Comparison of ENCODE assay signal across 9 cellular contexts in the genomic region with DNA sequence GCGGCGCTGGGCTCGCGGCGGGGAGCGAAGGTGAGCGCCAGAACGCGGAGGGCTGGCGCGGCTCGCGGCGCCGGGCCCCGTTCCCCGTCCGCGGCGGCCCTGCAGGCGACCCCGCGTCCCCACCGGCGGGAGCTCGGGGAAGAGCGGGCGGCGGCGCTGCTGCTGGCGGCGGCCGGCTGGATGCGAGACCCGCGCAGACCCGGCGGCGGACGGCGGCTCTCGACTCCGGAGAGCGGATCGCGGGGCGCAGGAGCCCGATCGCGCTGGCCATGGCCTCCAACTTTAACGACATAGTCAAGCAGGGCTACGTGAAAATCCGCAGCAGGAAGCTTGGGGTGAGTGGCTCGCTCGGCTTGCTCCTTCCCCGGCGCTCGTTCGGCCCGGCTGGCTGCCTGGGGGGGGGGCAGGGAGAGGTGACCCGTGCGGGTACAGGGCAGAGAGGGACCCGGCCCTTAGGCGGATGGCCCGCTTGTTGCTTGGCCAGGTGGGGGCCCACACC. TPM values are rescaled to one million over a fixed set of nuclear protein-coding genes. Genes with fewer than 3 reads are reported as not detected.
DNase-seq lines count a peak whose midpoint lies in the region; ATAC-seq, FAIRE-seq and TF ChIP-seq lines count a peak whose summit lies in the region.
"Had no signal": no experiment of that assay in that cellular context is flagged by ENCODE, and none has a peak within 500 bp of the region (broad histone marks: within the 10 kb centered on the region; RNA-seq: fewer than 3 reads in every experiment).

No MANE protein-coding gene starts in this region.

- peak overlapping the region; percentile 54 for H3K4me3 Mint-ChIP-seq in activated T-cell treated with anti-CD3 and anti-CD28 coated beads, Interleukin-2, amount 50 U/mL, for 24 hours
- H3K4me3 Mint-ChIP-seq in astrocyte (ENCODE audit: unreplicated experiment), result peak overlapping the region; percentile 85

- peak; percentile 35 for DNase-seq in activated T-cell treated with anti-CD3 and anti-CD28 coated beads, Interleukin-2, amount 50 U/mL, for 24 hours
- DNase-seq in activated T-cell treated with anti-CD3 and anti-CD28 coated beads, Interleukin-2, amount 50 U/mL, for 1 hour, result no peak
- DNase-seq in astrocyte (ENCODE audit: low read depth) (peak; percentile 32), iPS-NIHi7 (ENCODE audit: extremely low spot score) (peak; percentile 46), thoracic aorta (ENCODE audit: low spot score) (no peak), DMS 273 (lab: John Stamatoyannopoulos, UW; ENCODE audit: unreplicated experiment) (no peak), middle frontal gyrus (ENCODE audit: extremely low spot score, low spot score) (no peak)

- H3K27me3 Mint-ChIP-seq in activated T-cell treated with anti-CD3 and anti-CD28 coated beads, Interleukin-2, amount 50 U/mL, for 24 hours, result peaks cover 76% of the 10 kb centered on the region
- peaks cover 26% of the 10 kb centered on the region for H3K27me3 Mint-ChIP-seq in astrocyte (ENCODE audit: low read depth, unreplicated experiment)

- no peak for TF ChIP-seq CTCF in astrocyte (IDR thresholded peaks at IDR 0.05; ENCODE audit: insufficient read depth, low read depth, low read length)
- no peak for TF ChIP-seq CTCF in thoracic aorta (IDR thresholded peaks at IDR 0.05)

- peak overlapping the region; percentile 59 for H3K9ac ChIP-seq in astrocyte (ENCODE audit: low read length)

- H2AFZ ChIP-seq in astrocyte (ENCODE audit: low read depth, low read length), result peak overlapping the region; percentile 88

- H3K4me2 ChIP-seq in astrocyte (ENCODE audit: low read length), result peak overlapping the region; percentile 97

- ATAC-seq in thoracic aorta (ENCODE audit: insufficient number of reproducible peaks, low FRiP score, low read depth), result no peak
- ATAC-seq in HG02642 (IDR thresholded peaks at IDR 0.05; ENCODE audit: poor library complexity, unreplicated experiment), result no peak
- ATAC-seq: naive thymus-derived CD4-positive, alpha-beta T cell had no signal

- no peak overlapping the region for H3K27ac Mint-ChIP-seq in activated T-cell treated with anti-CD3 and anti-CD28 coated beads, Interleukin-2, amount 50 U/mL, for 24 hours
- H3K27ac Mint-ChIP-seq in astrocyte (ENCODE audit: unreplicated experiment), result no peak overlapping the region
- H3K27ac Mint-ChIP-seq: naive thymus-derived CD4-positive, alpha-beta T cell had no signal

- H3K4me1 ChIP-seq in astrocyte (ENCODE audit: insufficient read depth, low read length) (peaks cover 5% of the 10 kb centered on the region), thoracic aorta (ENCODE audit: control insufficient read depth in 1 of 2, low read depth in 2 of 2) (peaks cover 0 to 11% of the 10 kb centered on the region in 2 donors)

- H3K27me3 ChIP-seq in astrocyte (ENCODE audit: insufficient read depth, low read length) (peaks cover 16% of the 10 kb centered on the region), thoracic aorta (replicated peaks; ENCODE audit: insufficient read depth) (no peaks in the 10 kb centered on the region)

- H3K4me1 Mint-ChIP-seq in activated T-cell treated with anti-CD3 and anti-CD28 coated beads, Interleukin-2, amount 50 U/mL, for 24 hours (ENCODE audit: low read depth), result peaks cover 17% of the 10 kb centered on the region
- H3K4me1 Mint-ChIP-seq in astrocyte (ENCODE audit: low read depth, unreplicated experiment), result peaks cover 4% of the 10 kb centered on the region

- H3K9me3 Mint-ChIP-seq in activated T-cell treated with anti-CD3 and anti-CD28 coated beads, Interleukin-2, amount 50 U/mL, for 24 hours, result no peaks in the 10 kb centered on the region
- peaks cover 5% of the 10 kb centered on the region for H3K9me3 Mint-ChIP-seq in astrocyte (ENCODE audit: unreplicated experiment)

- no peaks in the 10 kb centered on the region for H3K36me3 ChIP-seq in astrocyte (ENCODE audit: insufficient read depth, low read length)
- no peaks in the 10 kb centered on the region for H3K36me3 ChIP-seq in thoracic aorta

- no peaks in the 10 kb centered on the region for H4K20me1 ChIP-seq in astrocyte (ENCODE audit: insufficient read depth, low read length)

- H3K27ac ChIP-seq in astrocyte (ENCODE audit: low read depth, low read length) (no peak overlapping the region), thoracic aorta (peak overlapping the region in 1 of 2 donors; percentile 17)

- H3K79me2 ChIP-seq in astrocyte (ENCODE audit: insufficient read depth, low read length), result no peaks in the 10 kb centered on the region

- H3K36me3 Mint-ChIP-seq in activated T-cell treated with anti-CD3 and anti-CD28 coated beads, Interleukin-2, amount 50 U/mL, for 24 hours (ENCODE audit: low read depth), result no peaks in the 10 kb centered on the region
- H3K36me3 Mint-ChIP-seq in astrocyte (ENCODE audit: low read depth, unreplicated experiment), result peaks cover 3% of the 10 kb centered on the region
- H3K36me3 Mint-ChIP-seq: naive thymus-derived CD4-positive, alpha-beta T cell had no signal

- H3K4me3 ChIP-seq in astrocyte (ENCODE audit: insufficient read depth, low read depth, low read length) (peak overlapping the region; percentile 67), thoracic aorta (peak overlapping the region; percentile 70)

- FAIRE-seq in astrocyte (lab: Jason Lieb, UNC), result no peak

- no peaks in the 10 kb centered on the region for H3K9me3 ChIP-seq in astrocyte (ENCODE audit: insufficient read depth, low read depth, low read length)
- H3K9me3 ChIP-seq in thoracic aorta, result no peaks in the 10 kb centered on the region

RNA-seq across cellular contexts. Expression of gene DOK6, which starts 0.3 kb away (rescaled TPM):
- total RNA-seq in astrocyte (2.9 and 3.1 TPM in 2 replicates), thoracic aorta (1 to 10 TPM; 2.0 to 2.1 TPM)
- total RNA-seq: naive thymus-derived CD4-positive, alpha-beta T cell had no signal

Comparison
In these comparisons a context has a peak if more than half of its experiments do, and no peak if none do; other contexts are left out.
1. DNase-seq: peak in activated T-cell treated with anti-CD3 and anti-CD28 coated beads, Interleukin-2, amount 50 U/mL, for 24 hours (single experiment), astrocyte (single experiment) and iPS-NIHi7 (single experiment); none in activated T-cell treated with anti-CD3 and anti-CD28 coated beads, Interleukin-2, amount 50 U/mL, for 1 hour (single experiment), thoracic aorta (single experiment), DMS 273 (single experiment) and middle frontal gyrus (single experiment).